ENCODE assay signal across 17 cellular contexts in the genomic region with DNA sequence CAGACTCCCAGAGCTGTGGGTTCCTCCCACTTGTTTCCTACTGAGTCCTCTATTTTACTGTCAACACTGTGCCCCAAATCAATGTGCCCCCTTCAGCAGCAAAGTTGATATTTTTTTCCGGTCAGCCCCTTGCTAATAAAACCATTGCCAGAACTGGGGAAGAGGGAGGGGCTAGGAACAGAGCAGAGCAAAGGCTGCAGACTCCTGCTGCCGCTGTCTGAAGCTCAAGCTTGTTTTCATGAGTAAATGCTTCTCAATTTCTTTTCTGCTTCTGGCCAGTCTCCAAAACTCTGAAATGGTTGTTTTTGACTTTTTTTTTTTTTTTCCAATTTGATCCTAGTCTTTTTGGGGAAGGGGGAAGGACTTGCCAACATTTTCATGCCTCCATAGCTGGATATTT. TPM values are rescaled to one million over a fixed set of nuclear protein-coding genes. Genes with fewer than 3 reads are reported as not detected.
A peak's percentile ranks its signal among the peaks of the same experiment; 100 is the strongest.
DNase-seq lines count a peak whose midpoint lies in the region; ATAC-seq and TF ChIP-seq lines count a peak whose summit lies in the region.
"Had no signal": no experiment of that assay in that cellular context is flagged by ENCODE, and none has a peak within 500 bp of the region (broad histone marks: within the 10 kb centered on the region; RNA-seq: fewer than 3 reads in every experiment).

No MANE protein-coding gene starts in this region.

- H4K8ac ChIP-seq in IMR-90 (ENCODE audit: low read depth in 2 of 2, low read length in 2 of 2): no peak overlapping the region

- H3K4me1 ChIP-seq in A673 (ENCODE audit: insufficient read depth, low read length, poor library complexity, severe bottlenecking) (peaks cover 53% of the 10 kb centered on the region), IMR-90 (ENCODE audit: control insufficient read depth, insufficient read depth, low read length) (peaks cover 7% of the 10 kb centered on the region)

- in situ Hi-C loops in IMR-90 (cut with MboI; ENCODE audit: low sequenced_read_pairs): no loop called here

- intact Hi-C loops in A673 (cut with micrococcal nuclease; ENCODE audit: unreplicated experiment) (loop anchor here (10.0 kb wide), 1 partner anchor 78 kb away; no protein-coding TSS in a partner anchor), IMR-90 (cut with micrococcal nuclease) (no loop called here), lower leg skin (cut with DNase I; ENCODE audit: low total_unique reads) (no loop called here)

- H3K4me1 Mint-ChIP-seq in nephron: peaks cover 18% of the 10 kb centered on the region

- POLR2A ChIA-PET in A673 (lab: Charles Lee; ENCODE audit: low non-redundant PET): interaction anchor here (0.6 kb wide), 1 partner anchor 184 kb away, joined by 3 read pairs; no protein-coding TSS in a partner anchor
- POLR2A ChIA-PET in IMR-90 (lab: Charles Lee; ENCODE audit: unreplicated experiment): no interaction called here

- no peak overlapping the region for H3K18ac ChIP-seq in IMR-90 (ENCODE audit: low read depth, low read length)

- no peak for TF ChIP-seq RAD21 in IMR-90 (IDR thresholded peaks at IDR 0.05; ENCODE audit: low read length)

- no peak overlapping the region for H3K4ac ChIP-seq in IMR-90 (ENCODE audit: low read depth, low read length)

- no peaks in the 10 kb centered on the region for H4K20me1 ChIP-seq in IMR-90 (ENCODE audit: insufficient read depth, low read length)

- H3K4me3 ChIP-seq in A673 (ENCODE audit: low read depth, low read length, poor library complexity, severe bottlenecking): no peak overlapping the region
- no peak overlapping the region for H3K4me3 ChIP-seq in IMR-90 (ENCODE audit: insufficient read depth, low read depth, low read length)
- H3K4me3 ChIP-seq in fibroblast of pulmonary artery (replicated peaks; ENCODE audit: low read depth, low read length): no peak overlapping the region
- H3K4me3 ChIP-seq in lower leg skin (ENCODE audit: low read depth, poor library complexity, severe bottlenecking): no peak overlapping the region
- H3K4me3 ChIP-seq: A549 had no signal

- ATAC-seq in IMR-90 (ENCODE audit: low read depth) (no peak), HG02938 (IDR thresholded peaks at IDR 0.05; ENCODE audit: unreplicated experiment) (no peak)
- ATAC-seq: A549; CD8-positive, alpha-beta T cell had no signal

- peak overlapping the region; percentile 89 to 96 (median 92) for H3K27ac Mint-ChIP-seq in nephron
- H3K27ac Mint-ChIP-seq: CD14-positive monocyte; CD8-positive, alpha-beta T cell had no signal

- peaks cover 17% of the 10 kb centered on the region for H3K9me1 ChIP-seq in IMR-90 (ENCODE audit: insufficient read depth, low read length)

- DNase-seq in A673 (ENCODE audit: low spot score) (peak; percentile 84), IMR-90 (no peak), fibroblast of pulmonary artery (ENCODE audit: low read depth) (peak; percentile 15), NCI-H510A (lab: John Stamatoyannopoulos, UW) (no peak), lower leg skin (ENCODE audit: low spot score in 2 of 2) (no peak)
- no peak for DNase-seq in activated CD4-positive, alpha-beta T cell treated with anti-CD3 and anti-CD28 coated beads for 1 hour
- DNase-seq: CD8-positive, alpha-beta T cell; COR-L47; DMS153; DND-41; GDM1; GOT3; H9 had no signal

- no peak overlapping the region for H3K4me2 ChIP-seq in IMR-90 (ENCODE audit: low read depth, low read length)
- H3K4me2 ChIP-seq: A549 had no signal

- no peak overlapping the region for H2AK5ac ChIP-seq in IMR-90 (ENCODE audit: low read depth, low read length)

- H3K9me3 ChIP-seq in A673 (ENCODE audit: low read depth, low read length, poor library complexity, severe bottlenecking): no peaks in the 10 kb centered on the region
- no peaks in the 10 kb centered on the region for H3K9me3 ChIP-seq in IMR-90 (ENCODE audit: control insufficient read depth, insufficient read depth, low read length)
- H3K9me3 ChIP-seq: A549 had no signal

- H3K27me3 Mint-ChIP-seq in nephron (ENCODE audit: low read depth): peaks cover 7% of the 10 kb centered on the region

- dilution Hi-C loops in IMR-90 (cut with HindIII; ENCODE audit: low sequenced_read_pairs, unreplicated experiment): no loop called here

- H4K5ac ChIP-seq in IMR-90 (ENCODE audit: low read depth, low read length): no peak overlapping the region

- no peak overlapping the region for H3K14ac ChIP-seq in IMR-90 (replicated peaks; ENCODE audit: low read depth, low read length)

- no peaks in the 10 kb centered on the region for H3K79me1 ChIP-seq in IMR-90 (ENCODE audit: low read depth in 1 of 2, low read length in 2 of 2)

- no CpG with 5 or more reads among the region's 2 CpGs for WGBS in IMR-90 (ENCODE audit: extremely low coverage in 2 of 2, insufficient read length in 1 of 2), 2 experiments
- 67 to 82% methylated on average over 2 of the region's 2 CpGs for WGBS in lower leg skin, 2 donors

- peak overlapping the region; percentile 98 for H3K27ac ChIP-seq in A673 (ENCODE audit: low read depth, low read length, poor library complexity, severe bottlenecking)
- no peak overlapping the region for H3K27ac ChIP-seq in IMR-90 (ENCODE audit: insufficient read depth, low read length)

- H2BK20ac ChIP-seq in IMR-90 (ENCODE audit: low read depth, low read length): no peak overlapping the region

- no peak overlapping the region for H2BK15ac ChIP-seq in IMR-90 (ENCODE audit: low read depth, low read length)

- TF ChIP-seq CTCF in A673 (conservative IDR thresholded peaks at IDR 0.05; ENCODE audit: low read depth, low read length) (no peak), IMR-90 (conservative IDR thresholded peaks at IDR 0.05; ENCODE audit: low read depth, low read length) (no peak), fibroblast of pulmonary artery (IDR thresholded peaks at IDR 0.05; ENCODE audit: low read length, missing control alignments) (no peak), nephron (IDR thresholded peaks at IDR 0.05; ENCODE audit: unreplicated experiment in 3 of 3) (no peak), lower leg skin (IDR thresholded peaks at IDR 0.05) (no peak)

- peaks cover 8% of the 10 kb centered on the region for H3K9me3 Mint-ChIP-seq in nephron
- H3K9me3 Mint-ChIP-seq: CD8-positive, alpha-beta T cell had no signal

- peak overlapping the region; percentile 71 for H2AFZ ChIP-seq in IMR-90 (replicated peaks; ENCODE audit: low read length, poor library complexity)

- TF ChIP-seq POLR2A in IMR-90 (IDR thresholded peaks at IDR 0.05; ENCODE audit: low read depth, low read length) (no peak), lower leg skin (IDR thresholded peaks at IDR 0.05) (no peak)

- no peaks in the 10 kb centered on the region for H3K27me3 ChIP-seq in A673 (replicated peaks; ENCODE audit: insufficient read depth, low read depth, low read length, poor library complexity)
- H3K27me3 ChIP-seq in IMR-90 (ENCODE audit: control insufficient read depth, insufficient read depth, low read length): no peaks in the 10 kb centered on the region

- CTCF ChIA-PET in A673 (lab: Charles Lee) (interaction anchor here (0.8 to 1.0 kb wide), 3 partner anchors 18 to 190 kb away, joined by 3 to 5 read pairs (median 4); no protein-coding TSS in a partner anchor), IMR-90 (lab: Yijun Ruan, JAX) (interaction anchor here (0.8 to 1.0 kb wide), 2 partner anchors 13 to 208 kb away, joined by 3 read pairs; no protein-coding TSS in a partner anchor)

- no peak overlapping the region for H2AK9ac ChIP-seq in IMR-90 (replicated peaks; ENCODE audit: low read depth, low read length, poor library complexity)

- H2BK120ac ChIP-seq in IMR-90 (ENCODE audit: low read depth, low read length): no peak overlapping the region

- BruUV-seq in A673 (replicated peaks; lab: Mats Ljungman, UMichigan) (no TSS peak), IMR-90 (replicated peaks; lab: Mats Ljungman, UMichigan) (no TSS peak)

- no peak overlapping the region for H2BK5ac ChIP-seq in IMR-90 (ENCODE audit: low read depth, low read length, poor library complexity, severe bottlenecking)

- peaks cover 8% of the 10 kb centered on the region for H3K36me3 Mint-ChIP-seq in nephron (ENCODE audit: low read depth)
- H3K36me3 Mint-ChIP-seq: CD14-positive monocyte; CD8-positive, alpha-beta T cell had no signal

- H3K36me3 ChIP-seq in A673 (ENCODE audit: insufficient read depth, low read length, poor library complexity, severe bottlenecking) (no peaks in the 10 kb centered on the region), IMR-90 (ENCODE audit: control insufficient read depth, insufficient read depth, low read length) (no peaks in the 10 kb centered on the region)

- H3K23ac ChIP-seq in IMR-90 (ENCODE audit: low read depth, low read length): no peak overlapping the region

- no peak overlapping the region for H4K91ac ChIP-seq in IMR-90 (ENCODE audit: insufficient read depth, low read depth, low read length)

- no peak overlapping the region for H3K9ac ChIP-seq in IMR-90 (ENCODE audit: low read depth, low read length)

- H3K4me3 Mint-ChIP-seq in nephron: peak overlapping the region in 1 of 3 experiments; percentile 54
- H3K4me3 Mint-ChIP-seq: CD14-positive monocyte; CD8-positive, alpha-beta T cell; H9 had no signal

- no peak overlapping the region for H3K56ac ChIP-seq in IMR-90 (ENCODE audit: extremely low read depth, insufficient read depth, low read length)

TF ChIP-seq in IMR-90, 13 proteins besides CTCF, POLR2A, EP300 and RAD21 (continues in another document):
- TF ChIP-seq CHD1 (IDR thresholded peaks at IDR 0.05; ENCODE audit: low read depth, low read length) (no peak), CEBPB (IDR thresholded peaks at IDR 0.05; ENCODE audit: low read depth, low read length) (no peak), ELK1 (IDR thresholded peaks at IDR 0.05; ENCODE audit: borderline replicate concordance, low read depth, low read length) (no peak), MAZ (IDR thresholded peaks at IDR 0.05; ENCODE audit: borderline replicate concordance, low read depth, low read length) (no peak)

RNA-seq across cellular contexts. Expression of gene PROSER2, which starts 26.7 kb away (rescaled TPM):
- total RNA-seq in A673 (2021) (37.1 and 40.4 TPM in 2 replicates), IMR-90 (2012; rRNA removed) (1.4 TPM in 2 replicates), lower leg skin (10 to 100 TPM in 2 of 4 donors, 1 to 10 TPM in 2; 5.6 to 14.7 (median 9.1) TPM)
- polyA plus RNA-seq in IMR-90 (2012; rRNA removed): 2.0 and 2.1 TPM in 2 replicates
- polyA plus RNA-seq in IMR-90 (2012; cell fraction: cytosol; rRNA removed): 2.3 and 2.7 TPM in 2 replicates
- polyA plus RNA-seq in IMR-90 (2012; cell fraction: nucleus; rRNA removed; ENCODE audit: low replicate concordance): 1.8 and 3.5 TPM in 2 replicates

RNA-seq across cellular contexts. Expression of gene ECHDC3, which starts 54.3 kb away (rescaled TPM):
- total RNA-seq in A673 (2021) (8.9 and 13.9 TPM in 2 replicates), IMR-90 (2012; rRNA removed) (2.8 and 4.3 TPM in 2 replicates), lower leg skin (100 to 1,000 TPM in 1 of 4 donors, 10 to 100 TPM in 3; 44.5 to 139 (median 89.4) TPM)
- 4.3 and 5.0 TPM in 2 replicates for polyA plus RNA-seq in IMR-90 (2012; rRNA removed)
- 2.4 and 7.3 TPM in 2 replicates for polyA plus RNA-seq in IMR-90 (2012; cell fraction: cytosol; rRNA removed)
- polyA plus RNA-seq in IMR-90 (2012; cell fraction: nucleus; rRNA removed; ENCODE audit: low replicate concordance): 3.5 and 4.9 TPM in 2 replicates

Comparison
In these comparisons a context has a peak if more than half of its experiments do, and no peak if none do; other contexts are left out.
1. DNase-seq: peak in A673 (single experiment) and fibroblast of pulmonary artery (single experiment); none in IMR-90 (single experiment), NCI-H510A (single experiment), lower leg skin (0 of 2) and activated CD4-positive, alpha-beta T cell treated with anti-CD3 and anti-CD28 coated beads for 1 hour (single experiment).